Comparison of ENCODE assay signal across 8 cellular contexts in genomic region chr12:120709976-120710804, GRCh38. TPM values are rescaled to one million over a fixed set of nuclear protein-coding genes. Genes with fewer than 3 reads are reported as not detected.
A peak's percentile ranks its signal among the peaks of the same experiment; 100 is the strongest.
DNase-seq lines count a peak whose midpoint lies in the region; ATAC-seq, FAIRE-seq and TF ChIP-seq lines count a peak whose summit lies in the region.

Gene UNC119B, plus strand, starts transcription at chr12:120710458. Its CDS starts 17 bp downstream, at chr12:120710475.

- peak within 1 kb of the TSS; percentile 91 for H3K27ac ChIP-seq in WERI-Rb-1
- H3K27ac ChIP-seq in small intestine (ENCODE audit: low read depth in 1 of 2, low read length in 1 of 2): peak within 1 kb of the TSS; percentile 63 to 79

- DNase-seq in G401 (ENCODE audit: low spot score) (peak; percentile 62), HCEC 1CT (peak; percentile 26), NCI-H1105 (lab: John Stamatoyannopoulos, UW) (peak; percentile 60), WERI-Rb-1 (peak; percentile 67), T47D (ENCODE audit: low read depth in 1 of 2, low spot score in 1 of 2) (peak; percentile 70 to 87), iPS-NIHi7 (ENCODE audit: extremely low spot score) (peak; percentile 87), small intestine (peak; percentile 55)

- in situ Hi-C loops in G401 (cut with HindIII; ENCODE audit: low sequenced_read_pairs) (no loop called here), T47D (cut with HindIII; ENCODE audit: low pct_unique_long_range_greater_than_20kb, low sequenced_read_pairs) (no loop called here)

- WGBS in small intestine, 3 donors: 1 to 2% (median 2%) methylated on average over 29 to 76 of the region's 76 CpGs

- H3K27me3 ChIP-seq in WERI-Rb-1 (ENCODE audit: insufficient read depth, low read depth, severe bottlenecking) (no peaks in the 10 kb centered on the region), small intestine (ENCODE audit: control insufficient read depth in 2 of 2, insufficient read depth in 2 of 2, low read length in 2 of 2) (no peaks in the 10 kb centered on the region)

- H3K4me3 ChIP-seq in WERI-Rb-1 (ENCODE audit: low read depth, low read length) (peak within 1 kb of the TSS; percentile 75), small intestine (ENCODE audit: low read depth in 1 of 2, low read length in 2 of 2) (peak within 1 kb of the TSS; percentile 89 to 94)

- H3K36me3 ChIP-seq in WERI-Rb-1: peaks cover 17% of the 10 kb centered on the region
- H3K36me3 ChIP-seq in small intestine (ENCODE audit: control insufficient read depth in 2 of 2, insufficient read depth in 2 of 2, low read length in 2 of 2): no peaks in the 10 kb centered on the region

- H3K9me3 ChIP-seq in WERI-Rb-1 (ENCODE audit: severe bottlenecking) (no peaks in the 10 kb centered on the region), small intestine (ENCODE audit: control insufficient read depth, low read depth) (no peaks in the 10 kb centered on the region)

- no peak for TF ChIP-seq CTCF in WERI-Rb-1 (IDR thresholded peaks at IDR 0.05; ENCODE audit: low read depth, low read length)

- FAIRE-seq in small intestine (lab: Jason Lieb, UNC): no peak

- no peak for ATAC-seq in GM18519 (IDR thresholded peaks at IDR 0.05; ENCODE audit: low FRiP score, unreplicated experiment)

- H3K4me1 ChIP-seq in small intestine (ENCODE audit: control insufficient read depth in 2 of 2, insufficient read depth in 1 of 2, low read depth in 1 of 2, low read length in 1 of 2): peaks cover 3% of the 10 kb centered on the region in 2 donors

RNA-seq across cellular contexts. Expression of gene UNC119B, which starts in this region (rescaled TPM):
- total RNA-seq in G401 (2014; rRNA removed; shearing (Covaris generic)): 47.0 and 53.8 TPM in 2 replicates
- polyA plus RNA-seq in small intestine: 10 to 100 TPM in 1 of 3 donors, 1 to 10 TPM in 2; 6.9 to 19.1 (median 8.6) TPM

Comparison
In these comparisons a context has a peak if more than half of its experiments do, and no peak if none do; other contexts are left out.
1. DNase-seq: peak in every context shown above with its lines; median percentile 87 in iPS-NIHi7; 78 in T47D; 67 in WERI-Rb-1; 62 in G401; 60 in NCI-H1105; 55 in small intestine; 26 in HCEC 1CT.